32 cellular contexts compared by ENCODE assay signal in the genomic region with DNA sequence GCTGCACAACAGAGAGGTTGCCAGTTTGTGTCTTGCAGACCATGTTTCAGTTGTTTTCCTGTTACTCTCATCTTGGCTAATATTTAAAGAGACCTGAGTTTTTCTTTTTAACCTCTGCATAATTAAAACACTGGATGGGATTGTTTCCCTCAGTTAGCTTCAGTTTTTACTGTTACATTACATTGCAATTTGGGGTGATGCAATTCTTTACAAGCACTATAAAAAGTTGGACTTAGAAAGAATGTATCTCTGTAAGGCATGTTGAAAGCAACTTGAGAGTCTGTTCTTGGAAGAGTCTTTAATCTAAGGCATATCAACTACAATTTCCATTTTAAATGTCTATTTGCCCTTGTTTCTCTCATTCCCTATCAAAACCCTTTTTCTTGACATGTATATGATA.
DNase-seq lines count a peak whose midpoint lies in the region; ATAC-seq and TF ChIP-seq lines count a peak whose summit lies in the region.
"Had no signal": no experiment of that assay in that cellular context is flagged by ENCODE, and none has a peak within 500 bp of the region (broad histone marks: within the 10 kb centered on the region; RNA-seq: fewer than 3 reads in every experiment).

No MANE protein-coding gene starts in this region.

- no peak overlapping the region for H2AFZ ChIP-seq in GM23338
- H2AFZ ChIP-seq: PC-9 had no signal

- H3K4me1 ChIP-seq in GM23338 (ENCODE audit: insufficient read depth) = peaks cover 58% of the 10 kb centered on the region
- H3K4me1 ChIP-seq: A549, ascending aorta, SJCRH30, tibial nerve had no signal

- H3K9me2 ChIP-seq in GM23338 (ENCODE audit: insufficient read depth) = no peaks in the 10 kb centered on the region

- H3K4me3 Mint-ChIP-seq in GM23338 = no peak overlapping the region
- no peak overlapping the region for H3K4me3 Mint-ChIP-seq in stimulated activated naive CD8-positive, alpha-beta T cell treated with anti-CD3 and anti-CD28 coated beads, Interleukin-15, amount 100 ng/mL, for 72 hours
- H3K4me3 Mint-ChIP-seq: activated CD4-positive, alpha-beta T cell treated with anti-CD3 and anti-CD28 coated beads, Interleukin-2, amount 10 ng/mL, durations not matched to agents 7 days and 5 days; activated CD8-positive, alpha-beta memory T cell treated with anti-CD3 and anti-CD28 coated beads, Interleukin-2, amount 10 ng/mL, durations not matched to agents 7 days and 5 days; CD14-positive monocyte; naive thymus-derived CD8-positive, alpha-beta T cell; stimulated activated naive CD8-positive, alpha-beta T cell treated with anti-CD3 and anti-CD28 coated beads, Interleukin-15, Interleukin-2, amounts not matched to agents 100 ng/mL and 50 ng/mL, for 24 hours; T-helper 1 cell treated with Interleukin-12 subunit alpha and Interleukin-12 subunit beta and Interleukin-4 antibody, amounts not matched to agents 30 μg/mL and 1 μg/mL, for 36 hours had no signal

- H3F3A ChIP-seq in GM23338 (replicated peaks; ENCODE audit: low read depth) = no peaks in the 10 kb centered on the region

- no peaks in the 10 kb centered on the region for H3K79me2 ChIP-seq in GM23338 (replicated peaks; ENCODE audit: insufficient read depth)

- H3K36me3 Mint-ChIP-seq in GM23338 (ENCODE audit: low read depth) = no peaks in the 10 kb centered on the region
- H3K36me3 Mint-ChIP-seq: activated CD8-positive, alpha-beta memory T cell treated with anti-CD3 and anti-CD28 coated beads, Interleukin-2, amount 10 ng/mL, durations not matched to agents 7 days and 5 days; CD14-positive monocyte had no signal

- H3K4me3 ChIP-seq in GM23338 = no peak overlapping the region
- H3K4me3 ChIP-seq: A549, ascending aorta, PC-9, SJCRH30, tibial nerve had no signal

- peak overlapping the region; percentile 26; the same call in 1 of the 2 replicates for H3K4me2 ChIP-seq in GM23338
- H3K4me2 ChIP-seq: A549, PC-9 had no signal

- H3K4me1 Mint-ChIP-seq in GM23338 = peaks cover 51% of the 10 kb centered on the region
- H3K4me1 Mint-ChIP-seq in stimulated activated naive CD8-positive, alpha-beta T cell treated with anti-CD3 and anti-CD28 coated beads, Interleukin-15, amount 100 ng/mL, for 72 hours = no peaks in the 10 kb centered on the region
- H3K4me1 Mint-ChIP-seq: activated CD4-positive, alpha-beta T cell treated with anti-CD3 and anti-CD28 coated beads, Interleukin-2, amount 10 ng/mL, durations not matched to agents 7 days and 5 days; activated CD8-positive, alpha-beta memory T cell treated with anti-CD3 and anti-CD28 coated beads, Interleukin-2, amount 10 ng/mL, durations not matched to agents 7 days and 5 days; CD14-positive monocyte; naive thymus-derived CD8-positive, alpha-beta T cell had no signal

- no peak overlapping the region for H3K27ac ChIP-seq in GM23338 (ENCODE audit: low read depth)
- H3K27ac ChIP-seq: A549, ascending aorta, PC-9, SJCRH30, tibial nerve, VCaP had no signal

- no peaks in the 10 kb centered on the region for H3K9me3 Mint-ChIP-seq in GM23338
- H3K9me3 Mint-ChIP-seq in stimulated activated naive CD8-positive, alpha-beta T cell treated with anti-CD3 and anti-CD28 coated beads, Interleukin-15, amount 100 ng/mL, for 72 hours = no peaks in the 10 kb centered on the region
- H3K9me3 Mint-ChIP-seq: activated CD4-positive, alpha-beta T cell treated with anti-CD3 and anti-CD28 coated beads, Interleukin-2, amount 10 ng/mL, durations not matched to agents 7 days and 5 days; T-helper 1 cell treated with Interleukin-12 subunit alpha and Interleukin-12 subunit beta and Interleukin-4 antibody, amounts not matched to agents 30 μg/mL and 1 μg/mL, for 36 hours had no signal

- ATAC-seq in GM23338 = no peak
- no peak for ATAC-seq in stimulated activated naive CD8-positive, alpha-beta T cell treated with anti-CD3 and anti-CD28 coated beads, Interleukin-15, amount 100 ng/mL, for 72 hours
- ATAC-seq: A549; activated CD8-positive, alpha-beta memory T cell treated with anti-CD3 and anti-CD28 coated beads, Interleukin-2, amount 10 ng/mL, durations not matched to agents 7 days and 5 days; esophagus mucosa; left cardiac atrium; naive thymus-derived CD8-positive, alpha-beta T cell; right cardiac atrium had no signal

- H3K27me3 ChIP-seq in GM23338 (ENCODE audit: insufficient read depth) = no peaks in the 10 kb centered on the region
- H3K27me3 ChIP-seq: ascending aorta, SJCRH30, tibial nerve had no signal

- intact Hi-C loops in posterior cingulate gyrus (cut with DNase I) = no loop called here

- H3K27me3 Mint-ChIP-seq in GM23338 (ENCODE audit: insufficient read depth, low read depth, poor library complexity) = no peaks in the 10 kb centered on the region
- H3K27me3 Mint-ChIP-seq in stimulated activated naive CD8-positive, alpha-beta T cell treated with anti-CD3 and anti-CD28 coated beads, Interleukin-15, amount 100 ng/mL, for 72 hours = no peaks in the 10 kb centered on the region
- H3K27me3 Mint-ChIP-seq: naive thymus-derived CD8-positive, alpha-beta T cell; stimulated activated naive CD8-positive, alpha-beta T cell treated with anti-CD3 and anti-CD28 coated beads, Interleukin-15, Interleukin-2, amounts not matched to agents 100 ng/mL and 50 ng/mL, for 24 hours had no signal

- peak overlapping the region; percentile 37; the same call in 1 of the 2 replicates for H3K27ac Mint-ChIP-seq in GM23338
- no peak overlapping the region for H3K27ac Mint-ChIP-seq in stimulated activated naive CD8-positive, alpha-beta T cell treated with anti-CD3 and anti-CD28 coated beads, Interleukin-15, amount 100 ng/mL, for 72 hours
- H3K27ac Mint-ChIP-seq: activated CD4-positive, alpha-beta T cell treated with anti-CD3 and anti-CD28 coated beads, Interleukin-2, amount 10 ng/mL, durations not matched to agents 7 days and 5 days; activated CD8-positive, alpha-beta memory T cell treated with anti-CD3 and anti-CD28 coated beads, Interleukin-2, amount 10 ng/mL, durations not matched to agents 7 days and 5 days; CD14-positive monocyte; naive thymus-derived CD8-positive, alpha-beta T cell; stimulated activated naive CD8-positive, alpha-beta T cell treated with anti-CD3 and anti-CD28 coated beads, Interleukin-15, Interleukin-2, amounts not matched to agents 100 ng/mL and 50 ng/mL, for 24 hours; T-helper 1 cell treated with Interleukin-12 subunit alpha and Interleukin-12 subunit beta and Interleukin-4 antibody, amounts not matched to agents 30 μg/mL and 1 μg/mL, for 36 hours had no signal

- no peaks in the 10 kb centered on the region for H3K36me3 ChIP-seq in GM23338 (ENCODE audit: insufficient read depth)
- H3K36me3 ChIP-seq: ascending aorta, SJCRH30, tibial nerve had no signal

- TF ChIP-seq CTCF in GM23338 (conservative IDR thresholded peaks at IDR 0.05; ENCODE audit: low read depth in 2 of 2) = no peak

- DNase-seq in AG08395 (ENCODE audit: low spot score) (peak; percentile 24), GM23338 (ENCODE audit: low spot score) (no peak), dedifferentiated amniotic fluid mesenchymal stem cell (ENCODE audit: extremely low spot score) (peak; percentile 78), kidney glomerular epithelial cell (lab: John Stamatoyannopoulos, UW) (peak; percentile 14), posterior cingulate gyrus (no peak), cerebellum (ENCODE audit: low spot score) (no peak), T-helper 9 cell (no peak)
- DNase-seq in stimulated activated naive CD8-positive, alpha-beta T cell treated with anti-CD3 and anti-CD28 coated beads, Interleukin-15, amount 100 ng/mL, for 72 hours = no peak
- DNase-seq: activated CD4-positive, alpha-beta T cell treated with anti-CD3 and anti-CD28 coated beads, Interleukin-2, amount 10 ng/mL, durations not matched to agents 7 days and 5 days; activated CD8-positive, alpha-beta memory T cell treated with anti-CD3 and anti-CD28 coated beads, Interleukin-2, amount 10 ng/mL, durations not matched to agents 7 days and 5 days; activated naive CD4-positive, alpha-beta T cell treated with anti-CD3 and anti-CD28 coated beads, Interleukin-2, amount 50 U/mL, for 16 hours; central memory CD4-positive, alpha-beta T cell; DMS 273 treated with DMSO at 0.1 percent for 48 hours; effector CD4-positive, alpha-beta T cell; Kasumi-1; left cardiac atrium; naive thymus-derived CD8-positive, alpha-beta T cell; NCI-H1105; NCI-H2029; NCI-H226; NCI-H82; PC-9; right cardiac atrium; SJCRH30 had no signal

- H4K20me1 ChIP-seq in GM23338 (replicated peaks; ENCODE audit: insufficient read depth) = no peaks in the 10 kb centered on the region

TF ChIP-seq in GM23338, 12 proteins besides CTCF, POLR2A, EP300 and RAD21:
- TF ChIP-seq CREB1 (CRISPR knock-in tag; IDR thresholded peaks at IDR 0.05; ENCODE audit: low read depth) = no peak
- TF ChIP-seq POLR2AphosphoS5 (IDR thresholded peaks at IDR 0.05; ENCODE audit: low read depth) = no peak
- no peak for TF ChIP-seq JUNB (IDR thresholded peaks at IDR 0.05; ENCODE audit: unreplicated experiment)

Comparison
In these comparisons a context has a peak if more than half of its experiments do, and no peak if none do; other contexts are left out.
1. DNase-seq: peak in AG08395 (single experiment), dedifferentiated amniotic fluid mesenchymal stem cell (single experiment) and kidney glomerular epithelial cell (single experiment); none in GM23338 (single experiment), posterior cingulate gyrus (0 of 10), cerebellum (single experiment), stimulated activated naive CD8-positive, alpha-beta T cell treated with anti-CD3 and anti-CD28 coated beads, Interleukin-15, amount 100 ng/mL, for 72 hours (0 of 2) and T-helper 9 cell (single experiment).